In the genomic region with DNA sequence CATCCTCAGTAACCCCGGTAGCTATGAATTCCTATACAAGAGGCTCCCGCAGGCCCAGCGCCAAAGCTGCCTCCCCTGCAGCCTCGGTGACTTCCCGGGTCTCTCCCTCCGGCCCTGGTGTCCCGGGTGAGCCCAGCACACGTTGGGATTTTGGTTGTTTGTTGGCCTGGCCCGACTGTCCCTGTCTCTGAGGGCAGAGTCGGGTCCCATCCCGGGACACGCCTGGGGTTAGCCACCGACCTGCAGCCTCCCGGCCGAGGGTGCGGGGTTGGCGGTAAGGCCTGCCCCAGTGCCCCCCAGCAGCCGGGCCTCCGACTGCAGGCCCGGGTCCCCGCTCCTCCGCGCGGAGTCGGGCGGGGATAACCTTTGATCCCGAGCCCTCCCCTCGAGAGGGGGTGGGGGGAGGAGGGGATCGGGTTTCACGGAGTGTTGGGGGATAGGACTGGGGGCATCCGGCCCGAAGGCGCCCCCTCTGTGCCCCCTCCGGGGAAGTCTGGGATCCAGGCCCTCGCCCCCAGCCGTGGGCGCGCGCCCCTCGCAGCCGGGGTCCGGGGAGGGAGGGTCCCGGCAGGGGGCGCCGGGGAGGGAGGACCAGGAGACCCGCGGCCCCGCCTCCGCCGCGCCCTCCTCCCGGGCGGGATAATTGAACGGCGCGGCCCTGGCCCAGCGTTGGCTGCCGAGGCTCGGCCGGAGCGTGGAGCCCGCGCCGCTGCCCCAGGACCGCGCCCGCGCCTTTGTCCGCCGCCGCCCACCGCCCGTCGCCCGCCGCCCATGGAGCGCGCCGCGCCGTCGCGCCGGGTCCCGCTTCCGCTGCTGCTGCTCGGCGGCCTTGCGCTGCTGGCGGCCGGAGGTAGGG, we compare ENCODE assay signal across 8 cellular contexts. TPM values are rescaled to one million over a fixed set of nuclear protein-coding genes. Genes with fewer than 3 reads are reported as not detected.
DNase-seq lines count a peak whose midpoint lies in the region; ATAC-seq, FAIRE-seq and TF ChIP-seq lines count a peak whose summit lies in the region.

A gene with protein sequence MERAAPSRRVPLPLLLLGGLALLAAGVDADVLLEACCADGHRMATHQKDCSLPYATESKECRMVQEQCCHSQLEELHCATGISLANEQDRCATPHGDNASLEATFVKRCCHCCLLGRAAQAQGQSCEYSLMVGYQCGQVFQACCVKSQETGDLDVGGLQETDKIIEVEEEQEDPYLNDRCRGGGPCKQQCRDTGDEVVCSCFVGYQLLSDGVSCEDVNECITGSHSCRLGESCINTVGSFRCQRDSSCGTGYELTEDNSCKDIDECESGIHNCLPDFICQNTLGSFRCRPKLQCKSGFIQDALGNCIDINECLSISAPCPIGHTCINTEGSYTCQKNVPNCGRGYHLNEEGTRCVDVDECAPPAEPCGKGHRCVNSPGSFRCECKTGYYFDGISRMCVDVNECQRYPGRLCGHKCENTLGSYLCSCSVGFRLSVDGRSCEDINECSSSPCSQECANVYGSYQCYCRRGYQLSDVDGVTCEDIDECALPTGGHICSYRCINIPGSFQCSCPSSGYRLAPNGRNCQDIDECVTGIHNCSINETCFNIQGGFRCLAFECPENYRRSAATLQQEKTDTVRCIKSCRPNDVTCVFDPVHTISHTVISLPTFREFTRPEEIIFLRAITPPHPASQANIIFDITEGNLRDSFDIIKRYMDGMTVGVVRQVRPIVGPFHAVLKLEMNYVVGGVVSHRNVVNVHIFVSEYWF (plus strand): TSS at position 669 of the 856 bp plus-strand sequence. CDS start 103 bp downstream, at position 772.

- no peak for FAIRE-seq in H54 (lab: Jason Lieb, UNC)
- FAIRE-seq in GM12891 (lab: Jason Lieb, UNC), result no peak

- DNase-seq in H54 (ENCODE audit: insufficient read length, low spot score) (no peak), osteoblast (ENCODE audit: insufficient read length, low spot score, missing footprints) (peak; percentile 96), GM12891 (ENCODE audit: insufficient read length, low spot score) (no peak)

- H3K79me2 ChIP-seq in osteoblast (ENCODE audit: insufficient read depth, low read length), result peaks cover 20% of the 10 kb centered on the region

- TF ChIP-seq CTCF in gastroesophageal sphincter (IDR thresholded peaks at IDR 0.05) (peak in 1 of 4 experiments; percentile 23), osteoblast (IDR thresholded peaks at IDR 0.05; ENCODE audit: extremely low read depth, low read depth, low read length) (no peak)

- H3K36me3 ChIP-seq in gastroesophageal sphincter, result no peaks in the 10 kb centered on the region
- no peaks in the 10 kb centered on the region for H3K36me3 ChIP-seq in osteoblast (ENCODE audit: insufficient read depth, low read length)

- H3K4me1 ChIP-seq in gastroesophageal sphincter (peaks cover 0 to 78% (median 16%) of the 10 kb centered on the region in 3 donors), osteoblast (ENCODE audit: insufficient read depth, low read length) (peaks cover 8% of the 10 kb centered on the region)

- H3K9me3 ChIP-seq in gastroesophageal sphincter (no peaks in the 10 kb centered on the region), osteoblast (ENCODE audit: low read depth, low read length) (no peaks in the 10 kb centered on the region)

- H4K20me1 ChIP-seq in osteoblast (ENCODE audit: insufficient read depth, low read length), result no peaks in the 10 kb centered on the region

- peak; percentile 61 for ATAC-seq in SK-N-SH treated with all-trans-retinoic acid at 6 μM for 48 hours
- ATAC-seq in gastroesophageal sphincter, result peak; percentile 66
- ATAC-seq in HG02678 (IDR thresholded peaks at IDR 0.05; ENCODE audit: unreplicated experiment), result no peak
- no peak for ATAC-seq in GM21390 (IDR thresholded peaks at IDR 0.05; ENCODE audit: unreplicated experiment)
- ATAC-seq in GM18909 (IDR thresholded peaks at IDR 0.05; ENCODE audit: poor library complexity, unreplicated experiment), result no peak

- H3K27me3 ChIP-seq in gastroesophageal sphincter (peaks cover 46% of the 10 kb centered on the region), osteoblast (ENCODE audit: insufficient read depth, low read length) (no peaks in the 10 kb centered on the region)

- peak within 1 kb of the TSS; percentile 68 for H2AFZ ChIP-seq in osteoblast (ENCODE audit: low read length)

- peak within 1 kb of the TSS; percentile 54 for H3K4me2 ChIP-seq in osteoblast (ENCODE audit: insufficient read depth, low read length)

- TF ChIP-seq POLR2A in H54 (IDR thresholded peaks at IDR 0.05; ENCODE audit: low read depth, low read length) (peak; percentile 44; the same call in 1 of the 2 replicates), gastroesophageal sphincter (IDR thresholded peaks at IDR 0.05) (peak in 1 of 2 donors; percentile 66), GM12891 (IDR thresholded peaks at IDR 0.05; ENCODE audit: low read depth, low read length) (no peak)

- 43% methylated on average over 5 of the region's 91 CpGs; no CpG with 5 or more reads in 1 of the 2 donors for WGBS in gastroesophageal sphincter (ENCODE audit: low coverage in 1 of 2), 2 donors

- H3K27ac ChIP-seq in gastroesophageal sphincter (peak within 1 kb of the TSS; percentile 4 to 84 (median 80)), osteoblast (ENCODE audit: low read depth, low read length) (no peak within 1 kb of the TSS)

- TF ChIP-seq EP300 in gastroesophageal sphincter (IDR thresholded peaks at IDR 0.05), result no peak

- H3K4me3 ChIP-seq in gastroesophageal sphincter, result peak within 1 kb of the TSS; percentile 41 to 64
- peak within 1 kb of the TSS; percentile 72 for H3K4me3 ChIP-seq in osteoblast (ENCODE audit: insufficient read depth, low read length)

TF ChIP-seq in SK-N-SH treated with all-trans-retinoic acid at 6 μM for 48 hours, 23 proteins besides CTCF, POLR2A, EP300 and RAD21 (continues in another document):
- TF ChIP-seq RARB (CRISPR knock-in tag; IDR thresholded peaks at IDR 0.05) (no peak), ARNTL (CRISPR knock-in tag; IDR thresholded peaks at IDR 0.05; ENCODE audit: borderline replicate concordance, low read depth) (no peak), TCF4 (CRISPR knock-in tag; IDR thresholded peaks at IDR 0.05; ENCODE audit: borderline replicate concordance) (no peak), ZC3H10 (CRISPR knock-in tag; IDR thresholded peaks at IDR 0.05) (no peak)
- TF ChIP-seq, protein P1, sequence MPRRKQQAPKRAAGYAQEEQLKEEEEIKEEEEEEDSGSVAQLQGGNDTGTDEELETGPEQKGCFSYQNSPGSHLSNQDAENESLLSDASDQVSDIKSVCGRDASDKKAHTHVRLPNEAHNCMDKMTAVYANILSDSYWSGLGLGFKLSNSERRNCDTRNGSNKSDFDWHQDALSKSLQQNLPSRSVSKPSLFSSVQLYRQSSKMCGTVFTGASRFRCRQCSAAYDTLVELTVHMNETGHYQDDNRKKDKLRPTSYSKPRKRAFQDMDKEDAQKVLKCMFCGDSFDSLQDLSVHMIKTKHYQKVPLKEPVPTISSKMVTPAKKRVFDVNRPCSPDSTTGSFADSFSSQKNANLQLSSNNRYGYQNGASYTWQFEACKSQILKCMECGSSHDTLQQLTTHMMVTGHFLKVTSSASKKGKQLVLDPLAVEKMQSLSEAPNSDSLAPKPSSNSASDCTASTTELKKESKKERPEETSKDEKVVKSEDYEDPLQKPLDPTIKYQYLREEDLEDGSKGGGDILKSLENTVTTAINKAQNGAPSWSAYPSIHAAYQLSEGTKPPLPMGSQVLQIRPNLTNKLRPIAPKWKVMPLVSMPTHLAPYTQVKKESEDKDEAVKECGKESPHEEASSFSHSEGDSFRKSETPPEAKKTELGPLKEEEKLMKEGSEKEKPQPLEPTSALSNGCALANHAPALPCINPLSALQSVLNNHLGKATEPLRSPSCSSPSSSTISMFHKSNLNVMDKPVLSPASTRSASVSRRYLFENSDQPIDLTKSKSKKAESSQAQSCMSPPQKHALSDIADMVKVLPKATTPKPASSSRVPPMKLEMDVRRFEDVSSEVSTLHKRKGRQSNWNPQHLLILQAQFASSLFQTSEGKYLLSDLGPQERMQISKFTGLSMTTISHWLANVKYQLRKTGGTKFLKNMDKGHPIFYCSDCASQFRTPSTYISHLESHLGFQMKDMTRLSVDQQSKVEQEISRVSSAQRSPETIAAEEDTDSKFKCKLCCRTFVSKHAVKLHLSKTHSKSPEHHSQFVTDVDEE (CRISPR knock-in tag; IDR thresholded peaks at IDR 0.05), result no peak

TF ChIP-seq in GM12891, 5 proteins besides CTCF, POLR2A, EP300 and RAD21:
- no peak for TF ChIP-seq PAX5 (IDR thresholded peaks at IDR 0.05; ENCODE audit: insufficient read depth, low read length, severe bottlenecking)
- no peak for TF ChIP-seq POU2F2 (IDR thresholded peaks at IDR 0.05; ENCODE audit: low read depth, low read length)
- TF ChIP-seq SPI1 (IDR thresholded peaks at IDR 0.05; ENCODE audit: low read depth, low read length), result no peak
- no peak for TF ChIP-seq POLR2AphosphoS5 (IDR thresholded peaks at IDR 0.05; ENCODE audit: low read depth, low read length)
- no peak for TF ChIP-seq TAF1 (IDR thresholded peaks at IDR 0.05; ENCODE audit: low read depth, low read length)

RNA-seq across cellular contexts. Expression of the gene that starts here (rescaled TPM):
- total RNA-seq in gastroesophageal sphincter, result 100 to 1,000 TPM; 241 to 597 (median 382) TPM
- 88.3 and 122 TPM in 2 replicates for total RNA-seq in osteoblast
- 0.03 TPM for polyA plus RNA-seq in GM12891 (2012; ENCODE audit: low read depth, missing spikeins)

Comparison
In these comparisons a context has a peak if more than half of its experiments do, and no peak if none do; other contexts are left out.
1. ATAC-seq: peak in SK-N-SH treated with all-trans-retinoic acid at 6 μM for 48 hours (single experiment) and gastroesophageal sphincter (single experiment); none in HG02678 (single experiment), GM21390 (single experiment) and GM18909 (single experiment).